Comparison of ENCODE assay signal across 33 cellular contexts in the genomic region with DNA sequence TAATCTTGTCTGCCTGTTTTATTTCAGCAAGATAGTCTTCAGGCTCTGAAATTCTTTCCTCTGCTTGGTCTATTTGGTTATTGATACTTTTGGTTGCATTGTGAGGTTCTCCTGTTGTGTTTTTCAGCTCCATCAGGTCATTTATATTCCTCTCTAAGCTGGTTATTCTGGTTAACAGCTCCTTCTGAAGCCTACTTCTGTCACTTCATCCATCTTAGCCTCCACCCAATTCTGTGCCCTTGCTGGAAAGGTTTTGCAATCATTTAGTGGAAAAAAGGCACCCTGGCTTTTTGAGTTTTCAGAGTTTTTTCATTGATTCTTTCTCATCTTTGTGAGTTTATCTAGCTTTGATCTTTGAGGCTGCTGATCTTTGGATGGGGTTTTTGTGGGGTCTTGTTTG.
"Had no signal": no experiment of that assay in that cellular context is flagged by ENCODE, and none has a peak within 500 bp of the region (broad histone marks: within the 10 kb centered on the region; RNA-seq: fewer than 3 reads in every experiment).

No MANE protein-coding gene starts in this region.

- ATAC-seq: activated CD4-positive, CD25-positive, alpha-beta regulatory T cell treated with anti-CD3 and anti-CD28 coated beads, Interleukin-2, amount 50 U/mL, for 24 hours; activated CD8-positive, alpha-beta memory T cell treated with anti-CD3 and anti-CD28 coated beads, Interleukin-2, amount 10 ng/mL, durations not matched to agents 7 days and 5 days; activated CD8-positive, alpha-beta T cell treated with anti-CD3 and anti-CD28 coated beads, Interleukin-2, amount 10 ng/mL, durations not matched to agents 7 days and 5 days; activated naive CD8-positive, alpha-beta T cell treated with anti-CD3 and anti-CD28 coated beads, Interleukin-2, amount 50 U/mL, for 24 hours; gastrocnemius medialis; heart left ventricle; T-helper 17 cell had no signal

- H3K9me3 ChIP-seq: adrenal gland, ascending aorta, breast epithelium, colonic mucosa, esophagus muscularis mucosa, gastrocnemius medialis had no signal

- H3K27me3 ChIP-seq: adrenal gland, ascending aorta, breast epithelium, cardiac muscle cell, colonic mucosa, esophagus muscularis mucosa, gastrocnemius medialis, heart left ventricle had no signal

- H3K36me3 ChIP-seq: adrenal gland, ascending aorta, breast epithelium, cardiac muscle cell, colonic mucosa, esophagus muscularis mucosa, gastrocnemius medialis, heart left ventricle, WERI-Rb-1 had no signal

- H3K4me3 ChIP-seq: adrenal gland, ascending aorta, breast epithelium, cardiac muscle cell, colonic mucosa, esophagus muscularis mucosa, gastrocnemius medialis, heart left ventricle had no signal

- H3K27ac ChIP-seq: adrenal gland, ascending aorta, breast epithelium, cardiac muscle cell, colonic mucosa, esophagus muscularis mucosa, gastrocnemius medialis, heart left ventricle, WERI-Rb-1 had no signal

- FAIRE-seq: endometrium, endothelial cell of umbilical vein had no signal

- DNase-seq: activated B cell treated with CpG ODN at 0.5 μM for 24 hours; activated CD4-positive, alpha-beta memory T cell treated with anti-CD3 and anti-CD28 coated beads for 36 hours; activated CD4-positive, alpha-beta T cell treated with anti-CD3 and anti-CD28 coated beads for 48 hours; activated CD4-positive, alpha-beta T cell treated with anti-CD3 and anti-CD28 coated beads, Interleukin-2, amount 50 U/mL, for 1 hour; activated CD8-positive, alpha-beta memory T cell treated with anti-CD3 and anti-CD28 coated beads, Interleukin-2, amount 10 ng/mL, durations not matched to agents 7 days and 5 days; activated CD8-positive, alpha-beta memory T cell treated with anti-CD3 and anti-CD28 coated beads, Interleukin-2, amount 50 U/mL, for 4 hours; activated CD8-positive, alpha-beta T cell treated with anti-CD3 and anti-CD28 coated beads, Interleukin-2, amount 10 ng/mL, durations not matched to agents 7 days and 5 days; activated effector memory CD4-positive, alpha-beta T cell treated with anti-CD3 and anti-CD28 coated beads, Interleukin-2, amount 50 U/mL, for 16 hours; activated naive CD4-positive, alpha-beta T cell treated with anti-CD3 and anti-CD28 coated beads for 36 hours; activated naive CD8-positive, alpha-beta T cell treated with anti-CD3 and anti-CD28 coated beads, Interleukin-2, amount 50 U/mL, for 24 hours; activated T-cell treated with anti-CD3 and anti-CD28 coated beads, Interleukin-2, amount 50 U/mL, for 1 hour; activated T-cell treated with anti-CD3 and anti-CD28 coated beads, Interleukin-2, amount 50 U/mL, for 48 hours; adrenal gland; amygdala; central memory CD4-positive, alpha-beta T cell; cerebellar nuclear complex; colonic mucosa; effector CD8-positive, alpha-beta T cell; foreskin fibroblast; gastrocnemius medialis; glutamatergic neuron; heart left ventricle; T-helper 1 cell; T-helper 17 cell; T1000 had no signal

- H3K4me1 ChIP-seq: adrenal gland, ascending aorta, breast epithelium, colonic mucosa, gastrocnemius medialis, heart left ventricle had no signal
